10 cellular contexts compared by ENCODE assay signal in genomic region chr21:45001134-45002095, GRCh38.
DNase-seq lines count a peak whose midpoint lies in the region; ATAC-seq, FAIRE-seq and TF ChIP-seq lines count a peak whose summit lies in the region.
"Had no signal": no experiment of that assay in that cellular context is flagged by ENCODE, and none has a peak within 500 bp of the region (broad histone marks: within the 10 kb centered on the region; RNA-seq: fewer than 3 reads in every experiment).

No MANE protein-coding gene starts in this region.

- TF ChIP-seq CTCF in right lobe of liver (IDR thresholded peaks at IDR 0.05) (no peak), HepG2 (CRISPR knock-in tag; IDR thresholded peaks at IDR 0.05) (no peak), breast epithelium (IDR thresholded peaks at IDR 0.05) (no peak), left lung (IDR thresholded peaks at IDR 0.05) (no peak), GM13976 (IDR thresholded peaks at IDR 0.05; ENCODE audit: borderline replicate concordance, control extremely low read depth, extremely low read depth, insufficient read depth, missing control alignments) (no peak), GM10266 (IDR thresholded peaks at IDR 0.05; ENCODE audit: control insufficient read depth, insufficient read depth, low read depth, missing control alignments) (no peak)

- ATAC-seq in right lobe of liver, result peak in 1 of 4 donors; percentile 13
- ATAC-seq in HepG2, result no peak
- ATAC-seq in left lung, result peak; percentile 15
- ATAC-seq in aorta (ENCODE audit: low FRiP score), result peak; percentile 81
- ATAC-seq in HG02981 (IDR thresholded peaks at IDR 0.05; ENCODE audit: unreplicated experiment), result no peak
- ATAC-seq: stimulated activated naive CD8-positive, alpha-beta T cell treated with anti-CD3 and anti-CD28 coated beads, Interleukin-15, Interleukin-2, amounts not matched to agents 100 U/mL and 50 U/mL, for 24 hours had no signal

- H3K27me3 ChIP-seq in right lobe of liver, result no peaks in the 10 kb centered on the region
- peaks cover 7 to 39% of the 10 kb centered on the region in 2 experiments for H3K27me3 ChIP-seq in HepG2 (ENCODE audit: control insufficient read depth in 1 of 2, insufficient read depth in 2 of 2, low read length in 2 of 2)
- no peaks in the 10 kb centered on the region for H3K27me3 ChIP-seq in breast epithelium
- H3K27me3 ChIP-seq in left lung, result peaks cover 0 to 29% of the 10 kb centered on the region in 2 donors
- no peaks in the 10 kb centered on the region for H3K27me3 ChIP-seq in aorta (ENCODE audit: control insufficient read depth in 1 of 2, insufficient read depth in 2 of 2, low read length in 1 of 2)

- H3K4me2 ChIP-seq in HepG2 (ENCODE audit: low read depth, low read length), result no peak overlapping the region

- no peaks in the 10 kb centered on the region for H4K20me1 ChIP-seq in HepG2 (ENCODE audit: insufficient read depth, low read length)

- H3K4me1 ChIP-seq in right lobe of liver (no peaks in the 10 kb centered on the region), HepG2 (ENCODE audit: insufficient read depth, low read length) (peaks cover 48% of the 10 kb centered on the region), breast epithelium (peaks cover 0 to 8% of the 10 kb centered on the region in 2 donors), left lung (peaks cover 0 to 4% of the 10 kb centered on the region in 2 donors), aorta (ENCODE audit: control insufficient read depth in 1 of 2, insufficient read depth in 2 of 2, low read length in 2 of 2) (no peaks in the 10 kb centered on the region)

- H2AFZ ChIP-seq in HepG2 (ENCODE audit: low read length), result no peak overlapping the region

- no peak overlapping the region for H3K4me3 ChIP-seq in right lobe of liver
- no peak overlapping the region for H3K4me3 ChIP-seq in HepG2 (replicated peaks in 1 of 3; ENCODE audit: insufficient read depth in 1 of 3, low read depth in 2 of 3, low read length in 3 of 3)
- peak overlapping the region in 2 of 3 donors; percentile 38 to 56 for H3K4me3 ChIP-seq in breast epithelium
- no peak overlapping the region for H3K4me3 ChIP-seq in left lung
- H3K4me3 ChIP-seq in aorta (ENCODE audit: low read length in 2 of 2), result no peak overlapping the region

- H3K27ac ChIP-seq in right lobe of liver, result no peak overlapping the region
- no peak overlapping the region for H3K27ac ChIP-seq in HepG2 (ENCODE audit: extremely low read length, insufficient read depth, low read length)
- peak overlapping the region; percentile 61 to 74 for H3K27ac ChIP-seq in breast epithelium
- H3K27ac ChIP-seq in left lung, result no peak overlapping the region
- H3K27ac ChIP-seq in aorta (ENCODE audit: low read depth in 1 of 2, low read length in 2 of 2), result peak overlapping the region in 1 of 2 donors; percentile 59

- POLR2A ChIA-PET in HepG2 (lab: Yijun Ruan, JAX), result interaction anchor here (1.2 to 2.8 kb wide), 2 partner anchors 11 to 16 kb away, joined by 6 to 17 read pairs; no protein-coding TSS in a partner anchor

- H3K36me3 ChIP-seq in right lobe of liver (no peaks in the 10 kb centered on the region), HepG2 (replicated peaks in 1 of 2; ENCODE audit: control insufficient read depth in 1 of 2, insufficient read depth in 2 of 2, low read length in 2 of 2) (no peaks in the 10 kb centered on the region), breast epithelium (no peaks in the 10 kb centered on the region), left lung (no peaks in the 10 kb centered on the region), aorta (ENCODE audit: control insufficient read depth in 1 of 2, insufficient read depth in 2 of 2, low read length in 1 of 2) (no peaks in the 10 kb centered on the region)

- FAIRE-seq in HepG2 (lab: Jason Lieb, UNC), result no peak

- H3K79me2 ChIP-seq in HepG2 (ENCODE audit: insufficient read depth, low read length), result no peaks in the 10 kb centered on the region

- in situ Hi-C loops in HepG2 (cut with HindIII; ENCODE audit: extremely low pct_ligation_motif_present, low pct_unique_long_range_greater_than_20kb), result loop anchor here (5.0 kb wide), 1 partner anchor 76 kb away; no protein-coding TSS in a partner anchor
- in situ Hi-C loops in GM13976 (cut with MboI; ENCODE audit: low sequenced_read_pairs, unreplicated experiment), result no loop called here

- TF ChIP-seq EP300 in HepG2 (IDR thresholded peaks at IDR 0.05; ENCODE audit: low read depth in 2 of 2, low read length in 2 of 2) (no peak), HepG2 (CRISPR knock-in tag; IDR thresholded peaks at IDR 0.05; ENCODE audit: borderline replicate concordance) (no peak)

- CTCF ChIA-PET in HepG2 (lab: Yijun Ruan, JAX; ENCODE audit: low intra/inter-chr PET ratio, low total read pairs), result no interaction called here

- DNase-seq in right lobe of liver (peak in 2 of 3 donors; percentile 27 to 58), HepG2 (ENCODE audit: low spot score) (no peak), breast epithelium (ENCODE audit: low spot score in 2 of 2) (peak; percentile 77 to 85), left lung (peak in 1 of 2 donors; percentile 72), aorta (peak; percentile 89 to 96), GM13976 (ENCODE audit: low spot score) (no peak), GM10266 (ENCODE audit: extremely low spot score) (no peak)
- DNase-seq: activated T-cell treated with anti-CD3 and anti-CD28 coated beads for 4 hours; stimulated activated naive CD8-positive, alpha-beta T cell treated with anti-CD3 and anti-CD28 coated beads, Interleukin-15, Interleukin-2, amounts not matched to agents 100 U/mL and 50 U/mL, for 24 hours had no signal

- H3K9ac ChIP-seq in HepG2 (ENCODE audit: insufficient read depth, low read depth, low read length), result no peak overlapping the region

- TF ChIP-seq POLR2A in right lobe of liver (IDR thresholded peaks at IDR 0.05) (no peak), HepG2 (IDR thresholded peaks at IDR 0.05; ENCODE audit: insufficient read depth in 1 of 2, low read depth in 2 of 2, low read length in 2 of 2) (no peak), breast epithelium (IDR thresholded peaks at IDR 0.05) (no peak)

- H3K9me3 ChIP-seq in right lobe of liver, result no peaks in the 10 kb centered on the region
- H3K9me3 ChIP-seq in HepG2 (ENCODE audit: low read length), result no peaks in the 10 kb centered on the region
- no peaks in the 10 kb centered on the region for H3K9me3 ChIP-seq in breast epithelium
- no peaks in the 10 kb centered on the region for H3K9me3 ChIP-seq in left lung
- no peaks in the 10 kb centered on the region for H3K9me3 ChIP-seq in aorta (ENCODE audit: control insufficient read depth, low read length)

- WGBS in right lobe of liver (ENCODE audit: insufficient coverage, low coverage, low lambda C conversion rate, missing lambda C conversion rate), result 65% methylated on average over 7 of the region's 46 CpGs
- 47% methylated on average over 19 of the region's 46 CpGs for WGBS in HepG2 (ENCODE audit: low lambda C conversion rate)
- 45 to 50% methylated on average over 44 to 46 of the region's 46 CpGs for WGBS in aorta, 2 donors

- no TSS peak for BruUV-seq in HepG2 (replicated peaks; lab: Mats Ljungman, UMichigan)

- no peak for TF ChIP-seq RAD21 in HepG2 (CRISPR knock-in tag; IDR thresholded peaks at IDR 0.05)

- intact Hi-C loops in right lobe of liver (cut with DNase I) (no loop called here), HepG2 (cut with micrococcal nuclease; ENCODE audit: unreplicated experiment) (no loop called here), breast epithelium (cut with DNase I; ENCODE audit: low total_unique reads) (no loop called here), left lung (cut with DNase I) (no loop called here), aorta (cut with DNase I) (no loop called here)

TF ChIP-seq in HepG2, 621 proteins besides CTCF, POLR2A, EP300 and RAD21:
- TF ChIP-seq ZNF430 (CRISPR knock-in tag; IDR thresholded peaks at IDR 0.05) (no peak), AFF4 (CRISPR knock-in tag; IDR thresholded peaks at IDR 0.05) (no peak), RELA (CRISPR knock-in tag; IDR thresholded peaks at IDR 0.05) (no peak), ARNTL (CRISPR knock-in tag; IDR thresholded peaks at IDR 0.05) (no peak)

Comparison
In these comparisons a context has a peak if more than half of its experiments do, and no peak if none do; other contexts are left out.
1. DNase-seq: peak in right lobe of liver (2 of 3), breast epithelium (2 of 2) and aorta (2 of 2); none in HepG2 (single experiment), GM13976 (single experiment) and GM10266 (single experiment).
2. ATAC-seq: peak in left lung (single experiment) and aorta (single experiment); none in HepG2 (single experiment) and HG02981 (single experiment).
3. H3K27ac ChIP-seq: peak in breast epithelium (2 of 2); none in right lobe of liver (0 of 3), HepG2 (single experiment) and left lung (0 of 2).
4. H3K4me3 ChIP-seq: peak in breast epithelium (2 of 3); none in right lobe of liver (0 of 3), HepG2 (0 of 3), left lung (0 of 2) and aorta (0 of 2).